ENCODE assay signal across 29 cellular contexts in genomic region chr2:67566958-67567635, GRCh38.
DNase-seq lines count a peak whose midpoint lies in the region; ATAC-seq and TF ChIP-seq lines count a peak whose summit lies in the region.
"Had no signal": no experiment of that assay in that cellular context is flagged by ENCODE, and none has a peak within 500 bp of the region (broad histone marks: within the 10 kb centered on the region; RNA-seq: fewer than 3 reads in every experiment).

No MANE protein-coding gene starts in this region.

- H3K27me3 ChIP-seq in PC-3 (ENCODE audit: low read length) (no peaks in the 10 kb centered on the region), hepatocyte (no peaks in the 10 kb centered on the region)
- no peaks in the 10 kb centered on the region for H3K27me3 ChIP-seq in naive thymus-derived CD4-positive, alpha-beta T cell (ENCODE audit: control insufficient read depth in 2 of 2, insufficient read depth in 2 of 2, low read length in 2 of 2)
- H3K27me3 ChIP-seq: heart right ventricle, neutrophil, suprapubic skin had no signal

- no peaks in the 10 kb centered on the region for H4K20me1 ChIP-seq in PC-3 (ENCODE audit: low read length)
- no peaks in the 10 kb centered on the region for H4K20me1 ChIP-seq in hepatocyte (ENCODE audit: insufficient read depth, poor library complexity, severe bottlenecking)

- POLR2A ChIA-PET in PC-3 (lab: Charles Lee; ENCODE audit: unreplicated experiment): no interaction called here
- POLR2A ChIA-PET in naive thymus-derived CD4-positive, alpha-beta T cell (lab: Charles Lee): no interaction called here

- no peaks in the 10 kb centered on the region for H3K9me3 ChIP-seq in PC-3 (ENCODE audit: low read length)
- H3K9me3 ChIP-seq in hepatocyte (ENCODE audit: low read depth): no peaks in the 10 kb centered on the region
- H3K9me3 ChIP-seq in naive thymus-derived CD4-positive, alpha-beta T cell (ENCODE audit: control insufficient read depth in 2 of 3, low read length in 3 of 3): no peaks in the 10 kb centered on the region
- H3K9me3 ChIP-seq: neutrophil, suprapubic skin had no signal

- H2AFZ ChIP-seq in PC-3 (ENCODE audit: low read length) (no peak overlapping the region), hepatocyte (no peak overlapping the region)

- DNase-seq in DMS 273 (lab: John Stamatoyannopoulos, UW; ENCODE audit: unreplicated experiment) (peak; percentile 42), DMS 273 treated with DMSO at 0.1 percent for 48 hours (lab: John Stamatoyannopoulos, UW) (no peak), PC-3 (no peak), hepatocyte (ENCODE audit: low spot score) (no peak), NOMO-1 (lab: John Stamatoyannopoulos, UW; ENCODE audit: unreplicated experiment in 2 of 2) (no peak), T-helper 1 cell (no peak)
- DNase-seq in naive thymus-derived CD4-positive, alpha-beta T cell: no peak
- DNase-seq: activated CD4-positive, alpha-beta T cell treated with anti-CD3 and anti-CD28 coated beads, Interleukin-2, amount 50 U/mL, for 48 hours; activated CD4-positive, CD25-positive, alpha-beta regulatory T cell; activated naive CD4-positive, alpha-beta T cell treated with anti-CD3 and anti-CD28 coated beads, Interleukin-2, amount 10 ng/mL, durations not matched to agents 7 days and 5 days; AML-193; amniotic stem cell; CD4-positive, alpha-beta T cell; DMS153; heart right ventricle; left cardiac atrium; NCI-H1694; NCI-H524 treated with DMSO at 0.1 percent for 48 hours; NK-92 treated with Interleukin-12 subunit alpha and Interleukin-12 subunit beta, amount 100 ng/mL, for 24 hours; SHP77 treated with DMSO at 0.1 percent for 48 hours; stimulated activated CD4-positive, alpha-beta T cell treated with anti-CD3 and anti-CD28 coated beads, Interleukin-4, amount 100 ng/mL, for 4 hours had no signal

- H3K4me3 Mint-ChIP-seq in naive thymus-derived CD4-positive, alpha-beta T cell: no peak overlapping the region
- H3K4me3 Mint-ChIP-seq: activated naive CD4-positive, alpha-beta T cell treated with anti-CD3 and anti-CD28 coated beads, Interleukin-2, amount 10 ng/mL, durations not matched to agents 7 days and 5 days; activated T-helper 1 cell treated with anti-CD3 and anti-CD28 coated beads, Interleukin-12 subunit alpha, Interleukin-12 subunit beta, Interleukin-2, Interleukin-4 antibody, amounts not matched to agents 30 ng/mL and 10 ng/mL and 1 ng/mL, durations not matched to agents 14 hours and 24 hours and 36 hours; CD4-positive, alpha-beta T cell; stimulated activated memory B cell treated with anti-CD40 and anti-IgM and Interleukin-4, amounts not matched to agents 10 μg/mL and 1 μg/mL and 100 μg/mL, for 72 hours had no signal

- BruUV-seq in PC-3 (replicated peaks; lab: Mats Ljungman, UMichigan): no TSS peak

- no peak overlapping the region for H3K4me2 ChIP-seq in PC-3 (ENCODE audit: low read length)
- H3K4me2 ChIP-seq in hepatocyte: no peak overlapping the region

- H3K36me3 ChIP-seq in PC-3 (ENCODE audit: low read depth, low read length): no peaks in the 10 kb centered on the region
- no peaks in the 10 kb centered on the region for H3K36me3 ChIP-seq in hepatocyte (replicated peaks; ENCODE audit: insufficient read depth, low read depth)
- no peaks in the 10 kb centered on the region for H3K36me3 ChIP-seq in naive thymus-derived CD4-positive, alpha-beta T cell (ENCODE audit: control insufficient read depth in 2 of 3, insufficient read depth in 3 of 3, low read length in 3 of 3)
- H3K36me3 ChIP-seq: heart right ventricle, neutrophil, suprapubic skin had no signal

- peaks cover 0 to 5% (median under 1%) of the 10 kb centered on the region in 5 donors for H3K27me3 Mint-ChIP-seq in naive thymus-derived CD4-positive, alpha-beta T cell
- H3K27me3 Mint-ChIP-seq: activated naive CD4-positive, alpha-beta T cell treated with anti-CD3 and anti-CD28 coated beads, Interleukin-2, amount 10 ng/mL, durations not matched to agents 7 days and 5 days; CD4-positive, alpha-beta T cell; progenitor cell of endocrine pancreas; stimulated activated memory B cell treated with anti-CD40 and anti-IgM and Interleukin-4, amounts not matched to agents 10 μg/mL and 1 μg/mL and 100 μg/mL, for 72 hours had no signal

- H3K9me2 ChIP-seq in PC-3 (replicated peaks; ENCODE audit: low read length) (no peaks in the 10 kb centered on the region), hepatocyte (replicated peaks; ENCODE audit: insufficient read depth) (no peaks in the 10 kb centered on the region)

- CTCF ChIA-PET in PC-3 (lab: Charles Lee): no interaction called here
- CTCF ChIA-PET in naive thymus-derived CD4-positive, alpha-beta T cell (lab: Charles Lee): no interaction called here

- H3K36me3 Mint-ChIP-seq in naive thymus-derived CD4-positive, alpha-beta T cell: no peaks in the 10 kb centered on the region
- H3K36me3 Mint-ChIP-seq: activated naive CD4-positive, alpha-beta T cell treated with anti-CD3 and anti-CD28 coated beads, Interleukin-2, amount 10 ng/mL, durations not matched to agents 7 days and 5 days; stimulated activated memory B cell treated with anti-CD40 and anti-IgM and Interleukin-4, amounts not matched to agents 10 μg/mL and 1 μg/mL and 100 μg/mL, for 72 hours had no signal

- no peaks in the 10 kb centered on the region for H3K4me1 Mint-ChIP-seq in naive thymus-derived CD4-positive, alpha-beta T cell
- H3K4me1 Mint-ChIP-seq: activated naive CD4-positive, alpha-beta T cell treated with anti-CD3 and anti-CD28 coated beads, Interleukin-2, amount 10 ng/mL, durations not matched to agents 7 days and 5 days; stimulated activated memory B cell treated with anti-CD40 and anti-IgM and Interleukin-4, amounts not matched to agents 10 μg/mL and 1 μg/mL and 100 μg/mL, for 72 hours had no signal

- H3K4me1 ChIP-seq in PC-3 (ENCODE audit: insufficient read depth, low read length) (peaks cover 65% of the 10 kb centered on the region), hepatocyte (ENCODE audit: insufficient read depth) (peaks cover under 1% of the 10 kb centered on the region)
- H3K4me1 ChIP-seq in naive thymus-derived CD4-positive, alpha-beta T cell (ENCODE audit: control insufficient read depth in 2 of 2, insufficient read depth in 2 of 2, low read length in 2 of 2): no peaks in the 10 kb centered on the region
- H3K4me1 ChIP-seq: suprapubic skin had no signal

- peaks cover 8% of the 10 kb centered on the region for H3F3A ChIP-seq in PC-3 (ENCODE audit: low read length, unreplicated experiment)

- peaks cover 0 to 13% (median 3%) of the 10 kb centered on the region in 11 donors for H3K9me3 Mint-ChIP-seq in naive thymus-derived CD4-positive, alpha-beta T cell
- H3K9me3 Mint-ChIP-seq: activated T-helper 1 cell treated with anti-CD3 and anti-CD28 coated beads, Interleukin-12 subunit alpha, Interleukin-12 subunit beta, Interleukin-2, Interleukin-4 antibody, amounts not matched to agents 30 ng/mL and 10 ng/mL and 1 ng/mL, durations not matched to agents 14 hours and 24 hours and 36 hours; stimulated activated memory B cell treated with anti-CD40 and anti-IgM and Interleukin-4, amounts not matched to agents 10 μg/mL and 1 μg/mL and 100 μg/mL, for 72 hours had no signal

- H3K79me2 ChIP-seq in PC-3 (ENCODE audit: low read length): no peaks in the 10 kb centered on the region
- H3K79me2 ChIP-seq in hepatocyte: no peaks in the 10 kb centered on the region

- peak overlapping the region; percentile 84 for H3K27ac ChIP-seq in PC-3 (ENCODE audit: low read length)
- H3K27ac ChIP-seq in hepatocyte: peak overlapping the region; percentile 39
- no peak overlapping the region for H3K27ac ChIP-seq in naive thymus-derived CD4-positive, alpha-beta T cell (ENCODE audit: low read depth, low read length)
- H3K27ac ChIP-seq: 22Rv1, neutrophil, suprapubic skin had no signal

- no peak overlapping the region for H3K4me3 ChIP-seq in PC-3 (ENCODE audit: low read length)
- no peak overlapping the region for H3K4me3 ChIP-seq in hepatocyte
- no peak overlapping the region for H3K4me3 ChIP-seq in naive thymus-derived CD4-positive, alpha-beta T cell (ENCODE audit: low read length)
- H3K4me3 ChIP-seq: heart right ventricle, suprapubic skin had no signal

- no peak overlapping the region for H3K27ac Mint-ChIP-seq in naive thymus-derived CD4-positive, alpha-beta T cell
- H3K27ac Mint-ChIP-seq: activated naive CD4-positive, alpha-beta T cell treated with anti-CD3 and anti-CD28 coated beads, Interleukin-2, amount 10 ng/mL, durations not matched to agents 7 days and 5 days; activated T-helper 1 cell treated with anti-CD3 and anti-CD28 coated beads, Interleukin-12 subunit alpha, Interleukin-12 subunit beta, Interleukin-2, Interleukin-4 antibody, amounts not matched to agents 30 ng/mL and 10 ng/mL and 1 ng/mL, durations not matched to agents 14 hours and 24 hours and 36 hours; CD4-positive, alpha-beta T cell; stimulated activated memory B cell treated with anti-CD40 and anti-IgM and Interleukin-4, amounts not matched to agents 10 μg/mL and 1 μg/mL and 100 μg/mL, for 72 hours had no signal

- 89% methylated on average over 5 of the region's 5 CpGs for WGBS in hepatocyte (ENCODE audit: low lambda C conversion rate, missing lambda C conversion rate)

- intact Hi-C loops in PC-3 (cut with micrococcal nuclease): no loop called here
- intact Hi-C loops in naive thymus-derived CD4-positive, alpha-beta T cell (cut with micrococcal nuclease): no loop called here

- no peak for ATAC-seq in PC-3
- ATAC-seq in naive thymus-derived CD4-positive, alpha-beta T cell: no peak
- ATAC-seq in GM18505 (IDR thresholded peaks at IDR 0.05; ENCODE audit: unreplicated experiment): no peak
- ATAC-seq: heart right ventricle; sciatic nerve; stimulated activated memory B cell treated with anti-CD40 and anti-IgM and Interleukin-4, amounts not matched to agents 10 μg/mL and 1 μg/mL and 100 μg/mL, for 72 hours had no signal

- H3K9ac ChIP-seq in PC-3 (ENCODE audit: low read length): no peak overlapping the region

- no peak for TF ChIP-seq POLR2A in GM18505 (IDR thresholded peaks at IDR 0.05; ENCODE audit: borderline replicate concordance, extremely low read depth, insufficient read depth, insufficient read length)

- TF ChIP-seq CTCF in PC-3 (conservative IDR thresholded peaks at IDR 0.05; ENCODE audit: low read depth, low read length) (no peak), hepatocyte (IDR thresholded peaks at IDR 0.05; ENCODE audit: poor library complexity) (no peak)
